13 cellular contexts compared by ENCODE assay signal in genomic region chr6:14277405-14277930, GRCh38.
DNase-seq lines count a peak whose midpoint lies in the region; ATAC-seq and TF ChIP-seq lines count a peak whose summit lies in the region.
"Had no signal": no experiment of that assay in that cellular context is flagged by ENCODE, and none has a peak within 500 bp of the region (broad histone marks: within the 10 kb centered on the region; RNA-seq: fewer than 3 reads in every experiment).

No MANE protein-coding gene starts in this region.

- no peak overlapping the region for H3T11ph ChIP-seq in H9 (ENCODE audit: low read length)

- H3K4me2 ChIP-seq in H9 (ENCODE audit: insufficient read depth, insufficient read length, low read length) (no peak overlapping the region), OCI-LY7 (ENCODE audit: low read length) (peak overlapping the region; percentile 66)

- no peak overlapping the region for H4K5ac ChIP-seq in H9 (ENCODE audit: insufficient read length, low read depth, low read length)

- BruUV-seq in OCI-LY7 (replicated peaks; lab: Mats Ljungman, UMichigan), result TSS peak; percentile 99

- no peak for TF ChIP-seq EP300 in stomach (IDR thresholded peaks at IDR 0.05)

- H2AFZ ChIP-seq in H9 (ENCODE audit: low read length) (no peak overlapping the region), OCI-LY7 (ENCODE audit: low read length) (peak overlapping the region; percentile 46; the same call in 1 of the 2 replicates)

- ATAC-seq in GM18868 (IDR thresholded peaks at IDR 0.05; ENCODE audit: unreplicated experiment), result peak; percentile 49
- peak in 2 of 3 donors; percentile 25 to 36 for ATAC-seq in natural killer cell

- no peaks in the 10 kb centered on the region for H3K79me1 ChIP-seq in H9 (ENCODE audit: insufficient read depth, low read depth, low read length, poor library complexity, severe bottlenecking)

- H3K23ac ChIP-seq in H9 (ENCODE audit: insufficient read length, low read depth, low read length), result no peak overlapping the region

- no peak overlapping the region for H3K9ac ChIP-seq in H9 (ENCODE audit: extremely low read depth, insufficient read length, low read length)

- H2BK20ac ChIP-seq in H9 (ENCODE audit: low read depth, low read length, poor library complexity, severe bottlenecking), result no peak overlapping the region

- H3K9me3 ChIP-seq in H9 (ENCODE audit: control insufficient read depth, low read depth, low read length) (no peaks in the 10 kb centered on the region), OCI-LY7 (ENCODE audit: low read length) (peaks cover 10% of the 10 kb centered on the region; the same call in 1 of the 2 replicates), stomach (peaks cover 0 to 9% (median 5%) of the 10 kb centered on the region in 4 donors)

- no peaks in the 10 kb centered on the region for H3K79me2 ChIP-seq in H9 (ENCODE audit: insufficient read depth, low read length)
- no peaks in the 10 kb centered on the region for H3K79me2 ChIP-seq in OCI-LY7 (ENCODE audit: insufficient read depth, low read depth, low read length)

- no peak overlapping the region for H3K14ac ChIP-seq in H9 (ENCODE audit: insufficient read depth, low read length)

- H3K36me3 ChIP-seq in OCI-LY7 (ENCODE audit: insufficient read depth, low read length), result peaks cover 8% of the 10 kb centered on the region; the same call in 1 of the 2 replicates
- H3K36me3 ChIP-seq in stomach, result no peaks in the 10 kb centered on the region
- H3K36me3 ChIP-seq: gastroesophageal sphincter had no signal

- WGBS in H9 (ENCODE audit: extremely low coverage, insufficient read length, low lambda C conversion rate), result no CpG with 5 or more reads among the region's 2 CpGs
- 94 to 100% (median 96%) methylated on average over 2 of the region's 2 CpGs for WGBS in stomach, 5 donors

- no peak for TF ChIP-seq POLR2A in stomach (IDR thresholded peaks at IDR 0.05)

- H4K20me1 ChIP-seq in H9 (ENCODE audit: control insufficient read depth, insufficient read depth, insufficient read length) (no peaks in the 10 kb centered on the region), OCI-LY7 (ENCODE audit: insufficient read depth, low read length) (no peaks in the 10 kb centered on the region)

- H3K23me2 ChIP-seq in H9 (ENCODE audit: insufficient read length, low read depth, low read length, poor library complexity, severe bottlenecking), result no peaks in the 10 kb centered on the region

- no peak overlapping the region for H3K56ac ChIP-seq in H9 (ENCODE audit: insufficient read length, low read depth, low read length)

- CTCF ChIA-PET in OCI-LY7 (lab: Charles Lee; ENCODE audit: unreplicated experiment), result interaction anchor here (2.1 kb wide), 1 partner anchor 8 kb away, joined by 6 read pairs; no protein-coding TSS in a partner anchor

- no peak overlapping the region for H4K91ac ChIP-seq in H9 (ENCODE audit: insufficient read length, low read depth, low read length)

- no peak overlapping the region for H3K27ac ChIP-seq in H9 (ENCODE audit: insufficient read length, low read depth, low read length)
- peak overlapping the region; percentile 95 for H3K27ac ChIP-seq in OCI-LY7 (ENCODE audit: low read depth, low read length, poor library complexity, severe bottlenecking)
- H3K27ac ChIP-seq in stomach, result peak overlapping the region in 1 of 5 donors; percentile 16

- H3K27me3 ChIP-seq in H9 (ENCODE audit: insufficient read depth, low read length) (no peaks in the 10 kb centered on the region; the same call in 1 of the 2 replicates), stomach (no peaks in the 10 kb centered on the region)
- H3K27me3 ChIP-seq: gastroesophageal sphincter had no signal

- H3K4me1 Mint-ChIP-seq in H9 (peaks cover 22 to 60% of the 10 kb centered on the region in 2 experiments), natural killer cell (peaks cover 22 to 36% of the 10 kb centered on the region in 2 donors)

- H2BK5ac ChIP-seq in H9 (ENCODE audit: insufficient read length, low read length), result no peak overlapping the region

- no peaks in the 10 kb centered on the region for H3K9me2 ChIP-seq in OCI-LY7 (ENCODE audit: insufficient read depth, low read length)

- peak overlapping the region; percentile 44 for H3K4me3 ChIP-seq in OCI-LY7 (ENCODE audit: low read depth, low read length, poor library complexity, severe bottlenecking)
- no peak overlapping the region for H3K4me3 ChIP-seq in stomach
- H3K4me3 ChIP-seq: gastroesophageal sphincter had no signal

- H2BK15ac ChIP-seq in H9 (ENCODE audit: low read depth, low read length), result no peak overlapping the region

- intact Hi-C loops in OCI-LY7 (cut with micrococcal nuclease; ENCODE audit: unreplicated experiment) (loop anchor here (1.0 to 5.0 kb wide), 2 partner anchors 36 to 50 kb away; no protein-coding TSS in a partner anchor), natural killer cell (cut with micrococcal nuclease) (no loop called here), stomach (cut with DNase I; ENCODE audit: low total_unique reads) (no loop called here)

- TF ChIP-seq CTCF in H9 (conservative IDR thresholded peaks at IDR 0.05) (no peak), OCI-LY7 (conservative IDR thresholded peaks at IDR 0.05; ENCODE audit: low read length) (no peak), natural killer cell (IDR thresholded peaks at IDR 0.05) (no peak), stomach (IDR thresholded peaks at IDR 0.05) (no peak)

- no peak overlapping the region for H2BK12ac ChIP-seq in H9 (ENCODE audit: insufficient read length, low read depth, low read length)

- no peak overlapping the region for H2AK5ac ChIP-seq in H9 (ENCODE audit: insufficient read length, low read length)

- peaks cover 4 to 9% (median 5%) of the 10 kb centered on the region in 3 experiments for H3K36me3 Mint-ChIP-seq in H9 (ENCODE audit: insufficient read depth in 1 of 3, low read depth in 3 of 3)
- H3K36me3 Mint-ChIP-seq in natural killer cell, result no peaks in the 10 kb centered on the region

- H3K9me3 Mint-ChIP-seq in H9, result peaks cover 1 to 2% of the 10 kb centered on the region in 2 experiments
- peaks cover 0 to 4% of the 10 kb centered on the region in 2 donors for H3K9me3 Mint-ChIP-seq in natural killer cell

- no peak overlapping the region for H3K4ac ChIP-seq in H9 (ENCODE audit: low read depth, low read length)

- H3K4me3 Mint-ChIP-seq in H9, result no peak overlapping the region
- H3K4me3 Mint-ChIP-seq in natural killer cell, result peak overlapping the region; percentile 21
- H3K4me3 Mint-ChIP-seq: nephron progenitor cell had no signal

- POLR2A ChIA-PET in OCI-LY7 (lab: Charles Lee), result interaction anchor here (0.7 to 2.4 kb wide), 8 partner anchors 8 to 53 kb away, joined by 3 to 8 read pairs (median 4); no protein-coding TSS in a partner anchor

- no peak overlapping the region for H3K18ac ChIP-seq in H9 (ENCODE audit: insufficient read length, low read depth, low read length)

- H3K4me1 ChIP-seq in H9 (ENCODE audit: insufficient read depth, low read length) (peaks cover 5% of the 10 kb centered on the region; the same call in 1 of the 2 replicates), OCI-LY7 (ENCODE audit: insufficient read depth, low read length, poor library complexity, severe bottlenecking) (peaks cover 60% of the 10 kb centered on the region), stomach (peaks cover 0 to 26% (median 7%) of the 10 kb centered on the region in 4 donors)

- H3K27ac Mint-ChIP-seq in H9, result peak overlapping the region in 1 of 3 experiments; percentile 79; a peak in 1 of 7 replicates
- H3K27ac Mint-ChIP-seq in natural killer cell, result peak overlapping the region; percentile 65 to 67
- H3K27ac Mint-ChIP-seq: nephron progenitor cell had no signal

- DNase-seq in H9 (peak; percentile 52), OCI-LY7 (ENCODE audit: low spot score) (no peak), natural killer cell (no peak), kidney glomerular epithelial cell (lab: John Stamatoyannopoulos, UW) (no peak), NCI-H2171 (lab: John Stamatoyannopoulos, UW) (no peak), KG1 (lab: John Stamatoyannopoulos, UW) (no peak), stomach (no peak)
- DNase-seq: GF-D8, NCI-H2171 treated with DMSO at 0.1 percent for 48 hours, nephron progenitor cell, T-helper 9 cell had no signal

- no peak overlapping the region for H2BK120ac ChIP-seq in H9 (ENCODE audit: low read depth, low read length, poor library complexity, severe bottlenecking)

- H3K27me3 Mint-ChIP-seq in H9 (ENCODE audit: low read depth) (peaks cover 57% of the 10 kb centered on the region), natural killer cell (ENCODE audit: low read depth in 2 of 2) (peaks cover 0 to 2% of the 10 kb centered on the region in 2 donors)

- H4K8ac ChIP-seq in H9 (replicated peaks; ENCODE audit: insufficient read length, low read depth, low read length), result no peak overlapping the region
